Comparison of ENCODE assay signal across 9 cellular contexts in the genomic region with DNA sequence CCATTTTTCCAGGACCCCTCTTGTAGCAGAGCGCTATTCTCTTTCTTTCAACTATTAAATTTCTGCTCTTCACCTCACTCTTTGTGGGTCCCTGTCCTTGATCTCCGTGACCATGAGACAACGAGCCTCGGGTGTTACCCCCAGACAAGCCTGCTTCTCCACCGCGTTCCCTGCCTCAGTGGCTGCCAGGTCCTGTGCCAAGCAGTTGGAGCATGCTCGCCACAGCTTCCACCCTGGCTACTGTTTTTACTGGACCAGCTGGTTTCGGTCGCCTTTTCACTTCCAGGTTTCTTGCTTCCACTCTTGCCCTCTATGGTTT. TPM values are rescaled to one million over a fixed set of nuclear protein-coding genes. Genes with fewer than 3 reads are reported as not detected.
DNase-seq lines count a peak whose midpoint lies in the region; ATAC-seq and TF ChIP-seq lines count a peak whose summit lies in the region.
"Had no signal": no experiment of that assay in that cellular context is flagged by ENCODE, and none has a peak within 500 bp of the region (broad histone marks: within the 10 kb centered on the region; RNA-seq: fewer than 3 reads in every experiment).

No MANE protein-coding gene starts in this region.

- TF ChIP-seq POLR2A in right lobe of liver (IDR thresholded peaks at IDR 0.05), result no peak

- H3K4me1 ChIP-seq in OCI-LY3 (ENCODE audit: low read length) (peaks cover 51% of the 10 kb centered on the region), right lobe of liver (peaks cover 0 to 38% (median 9%) of the 10 kb centered on the region in 4 donors), SK-N-SH (ENCODE audit: control insufficient read depth in 1 of 2, insufficient read depth in 2 of 2, low read depth in 1 of 2, low read length in 1 of 2) (peaks cover 4 to 14% of the 10 kb centered on the region in 2 experiments; a peak in 3 of 4 replicates)

- H3K9me3 ChIP-seq in OCI-LY3 (ENCODE audit: insufficient read depth, low read length), result no peaks in the 10 kb centered on the region
- no peaks in the 10 kb centered on the region for H3K9me3 ChIP-seq in right lobe of liver
- no peaks in the 10 kb centered on the region for H3K9me3 ChIP-seq in SK-N-SH

- H3K27ac ChIP-seq in OCI-LY3 (ENCODE audit: low read length) (peak overlapping the region; percentile 33), right lobe of liver (no peak overlapping the region), SK-N-SH (ENCODE audit: low read depth in 2 of 2, low read length in 1 of 2) (no peak overlapping the region)

- H3K79me2 ChIP-seq in OCI-LY3 (ENCODE audit: low read length) (peaks cover 49% of the 10 kb centered on the region), SK-N-SH (ENCODE audit: insufficient read depth) (peaks cover 55% of the 10 kb centered on the region)

- no peaks in the 10 kb centered on the region for H3K27me3 Mint-ChIP-seq in effector memory CD8-positive, alpha-beta T cell
- no peaks in the 10 kb centered on the region for H3K27me3 Mint-ChIP-seq in type B pancreatic cell
- H3K27me3 Mint-ChIP-seq: naive B cell had no signal

- no peaks in the 10 kb centered on the region for H3K9me2 ChIP-seq in SK-N-SH

- H3K27me3 ChIP-seq in OCI-LY3 (ENCODE audit: low read depth, low read length) (no peaks in the 10 kb centered on the region), right lobe of liver (no peaks in the 10 kb centered on the region), SK-N-SH (ENCODE audit: insufficient read depth) (no peaks in the 10 kb centered on the region)

- no peak for TF ChIP-seq EP300 in SK-N-SH (IDR thresholded peaks at IDR 0.05; ENCODE audit: borderline replicate concordance in 1 of 2, low read depth in 1 of 2, low read length in 1 of 2)

- POLR2A ChIA-PET in SK-N-SH (lab: Yijun Ruan, JAX), result no interaction called here

- no peak for DNase-seq in effector memory CD8-positive, alpha-beta T cell
- DNase-seq in right lobe of liver (no peak), type B pancreatic cell (ENCODE audit: extremely low spot score, unreplicated experiment) (no peak), GM19240 (ENCODE audit: insufficient read length, low spot score) (no peak), G401 (ENCODE audit: low spot score) (no peak), SK-N-SH (no peak)
- DNase-seq: naive B cell, NCI-H1930 had no signal

- no peak overlapping the region for H2AFZ ChIP-seq in OCI-LY3 (ENCODE audit: low read depth, low read length)
- H2AFZ ChIP-seq in SK-N-SH (ENCODE audit: low read depth), result no peak overlapping the region

- TF ChIP-seq RAD21 in SK-N-SH (IDR thresholded peaks at IDR 0.05; ENCODE audit: low read length), result no peak

- H3K27ac Mint-ChIP-seq in effector memory CD8-positive, alpha-beta T cell, result peak overlapping the region; percentile 12 to 27
- H3K27ac Mint-ChIP-seq in type B pancreatic cell, result peak overlapping the region; percentile 86

- WGBS in right lobe of liver (ENCODE audit: insufficient coverage, low coverage, low lambda C conversion rate, missing lambda C conversion rate), result 38% methylated on average over 8 of the region's 9 CpGs
- 96% methylated on average over 9 of the region's 9 CpGs for WGBS in SK-N-SH (ENCODE audit: low lambda C conversion rate)

- H3K36me3 ChIP-seq in OCI-LY3 (replicated peaks; ENCODE audit: low read depth, low read length) (peaks cover 37% of the 10 kb centered on the region), right lobe of liver (peaks cover 0 to 18% (median 0%) of the 10 kb centered on the region in 4 donors), SK-N-SH (replicated peaks in 1 of 2; ENCODE audit: control insufficient read depth in 1 of 2, insufficient read depth in 2 of 2, low read length in 1 of 2) (peaks cover 17 to 30% of the 10 kb centered on the region in 2 experiments)

- H3K4me3 Mint-ChIP-seq in effector memory CD8-positive, alpha-beta T cell, result no peak overlapping the region
- H3K4me3 Mint-ChIP-seq in type B pancreatic cell, result peak overlapping the region; percentile 86

- H3K36me3 Mint-ChIP-seq in effector memory CD8-positive, alpha-beta T cell (ENCODE audit: insufficient read depth), result peaks cover 23% of the 10 kb centered on the region
- peaks cover 21% of the 10 kb centered on the region for H3K36me3 Mint-ChIP-seq in type B pancreatic cell

- CTCF ChIA-PET in SK-N-SH (lab: Yijun Ruan, JAX), result interaction anchor here (0.9 to 6.4 kb wide), 6 partner anchors 12 to 160 kb away, joined by 3 to 116 read pairs (median 4); no protein-coding TSS in a partner anchor

- H3K4me1 Mint-ChIP-seq in effector memory CD8-positive, alpha-beta T cell (ENCODE audit: low read depth in 2 of 2), result peaks cover 48 to 65% of the 10 kb centered on the region in 2 donors
- peaks cover 33% of the 10 kb centered on the region for H3K4me1 Mint-ChIP-seq in type B pancreatic cell (ENCODE audit: unreplicated experiment)

- H4K20me1 ChIP-seq in OCI-LY3 (ENCODE audit: insufficient read depth, low read length), result peaks cover 65% of the 10 kb centered on the region
- H4K20me1 ChIP-seq in SK-N-SH (ENCODE audit: insufficient read depth), result 0 out of 2 replicates have a peak, but pooled peaks cover 24% of the 10 kb centered on the region

- H3F3A ChIP-seq in SK-N-SH (replicated peaks; ENCODE audit: insufficient read depth), result no peaks in the 10 kb centered on the region

- in situ Hi-C loops in G401 (cut with HindIII; ENCODE audit: low sequenced_read_pairs), result no loop called here

- H3K9ac ChIP-seq in OCI-LY3 (ENCODE audit: low read length), result peak overlapping the region; percentile 10; the same call in 1 of the 2 replicates
- no peak overlapping the region for H3K9ac ChIP-seq in SK-N-SH

- no peak for ATAC-seq in effector memory CD8-positive, alpha-beta T cell (replicated peaks)
- ATAC-seq in right lobe of liver, result peak in 1 of 4 donors; percentile 4

- H3K4me3 ChIP-seq in OCI-LY3 (ENCODE audit: low read length), result peak overlapping the region; percentile 23
- H3K4me3 ChIP-seq in right lobe of liver, result peak overlapping the region in 2 of 3 donors; percentile 44 to 47
- no peak overlapping the region for H3K4me3 ChIP-seq in SK-N-SH (ENCODE audit: low read depth in 2 of 2, low read length in 1 of 2)

- peak overlapping the region; percentile 67 for H3K4me2 ChIP-seq in OCI-LY3 (ENCODE audit: low read length)
- no peak overlapping the region for H3K4me2 ChIP-seq in SK-N-SH

- no peaks in the 10 kb centered on the region for H3K9me3 Mint-ChIP-seq in effector memory CD8-positive, alpha-beta T cell
- H3K9me3 Mint-ChIP-seq in type B pancreatic cell, result no peaks in the 10 kb centered on the region
- H3K9me3 Mint-ChIP-seq: naive B cell had no signal

- intact Hi-C loops in right lobe of liver (cut with DNase I), result loop anchor here (5.0 to 10.0 kb wide), 2 partner anchors 126 to 129 kb away; a partner anchor contains a TSS

- TF ChIP-seq CTCF in OCI-LY3 (IDR thresholded peaks at IDR 0.05; ENCODE audit: low read depth, low read length) (no peak), right lobe of liver (IDR thresholded peaks at IDR 0.05) (no peak), type B pancreatic cell (conservative IDR thresholded peaks at IDR 0.05) (no peak), SK-N-SH (IDR thresholded peaks at IDR 0.05) (no peak)

TF ChIP-seq in SK-N-SH, 30 proteins besides CTCF, POLR2A, EP300 and RAD21 (continues in another document):
- no peak for TF ChIP-seq SMC3 (IDR thresholded peaks at IDR 0.05; ENCODE audit: low read depth, low read length)
- TF ChIP-seq, protein P1, sequence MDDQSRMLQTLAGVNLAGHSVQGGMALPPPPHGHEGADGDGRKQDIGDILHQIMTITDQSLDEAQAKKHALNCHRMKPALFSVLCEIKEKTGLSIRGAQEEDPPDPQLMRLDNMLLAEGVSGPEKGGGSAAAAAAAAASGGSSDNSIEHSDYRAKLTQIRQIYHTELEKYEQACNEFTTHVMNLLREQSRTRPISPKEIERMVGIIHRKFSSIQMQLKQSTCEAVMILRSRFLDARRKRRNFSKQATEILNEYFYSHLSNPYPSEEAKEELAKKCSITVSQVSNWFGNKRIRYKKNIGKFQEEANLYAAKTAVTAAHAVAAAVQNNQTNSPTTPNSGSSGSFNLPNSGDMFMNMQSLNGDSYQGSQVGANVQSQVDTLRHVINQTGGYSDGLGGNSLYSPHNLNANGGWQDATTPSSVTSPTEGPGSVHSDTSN (IDR thresholded peaks at IDR 0.05), result no peak
- TF ChIP-seq FOXM1 (IDR thresholded peaks at IDR 0.05; ENCODE audit: low read depth), result no peak
- no peak for TF ChIP-seq SIN3A (IDR thresholded peaks at IDR 0.05; ENCODE audit: borderline replicate concordance, low read depth, low read length)
- TF ChIP-seq FOSL2 (IDR thresholded peaks at IDR 0.05; ENCODE audit: borderline replicate concordance, low read depth), result no peak
- no peak for TF ChIP-seq ELF1 (IDR thresholded peaks at IDR 0.05)
- no peak for TF ChIP-seq TEAD4 (IDR thresholded peaks at IDR 0.05; ENCODE audit: borderline replicate concordance, insufficient read depth)
- TF ChIP-seq POLR2AphosphoS5 (IDR thresholded peaks at IDR 0.05; ENCODE audit: low read depth, low read length), result no peak
- TF ChIP-seq MEF2A (IDR thresholded peaks at IDR 0.05; ENCODE audit: borderline replicate concordance, low read depth), result no peak

RNA-seq across cellular contexts. Expression of a gene that starts 5.7 kb away (rescaled TPM):
- 1 to 10 TPM; 3.1 to 10.0 (median 5.2) TPM for total RNA-seq in right lobe of liver
- 11.4 and 13.6 TPM in 2 replicates for total RNA-seq in type B pancreatic cell (ENCODE audit: low replicate concordance)
- total RNA-seq in G401 (2014; rRNA removed; shearing (Covaris generic)), result 24.4 and 25.2 TPM in 2 replicates
- 5.4 and 5.5 TPM in 2 replicates for polyA plus RNA-seq in SK-N-SH (2012; rRNA removed)
- 5.6 and 6.5 TPM in 2 replicates for polyA plus RNA-seq in SK-N-SH (2012; cell fraction: cytosol; rRNA removed)
- polyA plus RNA-seq in SK-N-SH (2012; cell fraction: nucleus; rRNA removed), result 3.5 TPM in 2 replicates

RNA-seq across cellular contexts. Expression of a gene that starts 25.9 kb away (rescaled TPM):
- total RNA-seq in right lobe of liver (10 to 100 TPM; 35.4 to 47.3 (median 42.7) TPM), type B pancreatic cell (ENCODE audit: low replicate concordance) (12.3 and 15.8 TPM in 2 replicates)
- 2.4 and 3.4 TPM in 2 replicates for total RNA-seq in G401 (2014; rRNA removed; shearing (Covaris generic))
- 12.6 and 14.1 TPM in 2 replicates for polyA plus RNA-seq in SK-N-SH (2012; rRNA removed)
- polyA plus RNA-seq in SK-N-SH (2012; cell fraction: cytosol; rRNA removed), result 8.9 and 10.7 TPM in 2 replicates
- polyA plus RNA-seq in SK-N-SH (2012; cell fraction: nucleus; rRNA removed), result 13.8 and 17.0 TPM in 2 replicates

RNA-seq across cellular contexts. Expression of a gene that starts 32.3 kb away (rescaled TPM):
- total RNA-seq in right lobe of liver (10 to 100 TPM in 3 of 6 experiments, 1 to 10 TPM in 3; 3.7 to 14.6 (median 9.3) TPM), type B pancreatic cell (ENCODE audit: low replicate concordance) (3.2 and 7.9 TPM in 2 replicates)
- not detected in 2 replicates for total RNA-seq in G401 (2014; rRNA removed; shearing (Covaris generic))
- polyA plus RNA-seq in SK-N-SH (2012; rRNA removed), result 0.10 and 0.21 TPM in 2 replicates
- 0.04 and 0.18 TPM in 2 replicates for polyA plus RNA-seq in SK-N-SH (2012; cell fraction: cytosol; rRNA removed)
- polyA plus RNA-seq in SK-N-SH (2012; cell fraction: nucleus; rRNA removed), result 0.80 and 0.86 TPM in 2 replicates

Comparison
In these comparisons a context has a peak if more than half of its experiments do, and no peak if none do; other contexts are left out.
1. H3K4me3 ChIP-seq: peak in OCI-LY3 (single experiment) and right lobe of liver (2 of 3); none in SK-N-SH (0 of 2).